13 cellular contexts compared by ENCODE assay signal in genomic region chr7:133778472-133778871, GRCh38.
A peak's percentile ranks its signal among the peaks of the same experiment; 100 is the strongest.
DNase-seq lines count a peak whose midpoint lies in the region; ATAC-seq and TF ChIP-seq lines count a peak whose summit lies in the region.
"Had no signal": no experiment of that assay in that cellular context is flagged by ENCODE, and none has a peak within 500 bp of the region (broad histone marks: within the 10 kb centered on the region; RNA-seq: fewer than 3 reads in every experiment).

No MANE protein-coding gene starts in this region.

- no peaks in the 10 kb centered on the region for H3K36me3 ChIP-seq in lower lobe of right lung

- BruUV-seq in Calu3 (replicated peaks; lab: Mats Ljungman, UMichigan), result no TSS peak

- H3K4me1 Mint-ChIP-seq in Calu3 (ENCODE audit: low read depth, unreplicated experiment), result no peaks in the 10 kb centered on the region

- H3K36me3 Mint-ChIP-seq in Calu3 (ENCODE audit: insufficient read depth, unreplicated experiment), result no peaks in the 10 kb centered on the region

- DNase-seq in Calu3 (no peak), NCI-H446 (lab: John Stamatoyannopoulos, UW) (no peak), lower lobe of right lung (no peak), Ammon's horn (ENCODE audit: low spot score) (no peak)
- DNase-seq: endodermal cell, glutamatergic neuron, RPMI8226 had no signal

- no peaks in the 10 kb centered on the region for H3K4me1 ChIP-seq in lower lobe of right lung

- H3K4me3 ChIP-seq in lower lobe of right lung, result no peak overlapping the region

- H3K27ac ChIP-seq in lower lobe of right lung, result no peak overlapping the region

- H3K27me3 Mint-ChIP-seq in Calu3 (ENCODE audit: unreplicated experiment), result no peaks in the 10 kb centered on the region
- H3K27me3 Mint-ChIP-seq: natural killer cell treated with Interleukin-12 subunit alpha and Interleukin-12 subunit beta and Interleukin-15 and Interleukin-18, amount 100 ng/mL, for 72 hours had no signal

- intact Hi-C loops in Calu3 (cut with micrococcal nuclease; ENCODE audit: unreplicated experiment), result no loop called here
- intact Hi-C loops in lower lobe of right lung (cut with DNase I), result no loop called here

- no peak overlapping the region for H3K27ac Mint-ChIP-seq in Calu3 (ENCODE audit: unreplicated experiment)
- H3K27ac Mint-ChIP-seq: endodermal cell; natural killer cell treated with Interleukin-12 subunit alpha and Interleukin-12 subunit beta and Interleukin-15 and Interleukin-18, amount 100 ng/mL, for 72 hours had no signal

- H3K9me3 ChIP-seq in lower lobe of right lung, result no peaks in the 10 kb centered on the region

- CTCF ChIA-PET in Calu3 (lab: Charles Lee), result no interaction called here

- TF ChIP-seq CTCF in Calu3 (IDR thresholded peaks at IDR 0.05; ENCODE audit: unreplicated experiment) (no peak), lower lobe of right lung (IDR thresholded peaks at IDR 0.05) (no peak)

- ATAC-seq in GM18505 (IDR thresholded peaks at IDR 0.05; ENCODE audit: unreplicated experiment) (peak; percentile 94), GM19397 (IDR thresholded peaks at IDR 0.05; ENCODE audit: unreplicated experiment) (peak; percentile 82), HG02678 (IDR thresholded peaks at IDR 0.05; ENCODE audit: unreplicated experiment) (peak; percentile 90), HG03442 (IDR thresholded peaks at IDR 0.05; ENCODE audit: unreplicated experiment) (peak; percentile 88), lower lobe of right lung (no peak)
- ATAC-seq: left lobe of liver; natural killer cell treated with Interleukin-12 subunit alpha and Interleukin-12 subunit beta and Interleukin-15 and Interleukin-18, amount 100 ng/mL, for 72 hours had no signal

- no peak for TF ChIP-seq POLR2A in GM18505 (IDR thresholded peaks at IDR 0.05; ENCODE audit: borderline replicate concordance, extremely low read depth, insufficient read depth, insufficient read length)

- no peak overlapping the region for H3K4me3 Mint-ChIP-seq in Calu3 (ENCODE audit: low read depth, unreplicated experiment)
- H3K4me3 Mint-ChIP-seq: endodermal cell; natural killer cell treated with Interleukin-12 subunit alpha and Interleukin-12 subunit beta and Interleukin-15 and Interleukin-18, amount 100 ng/mL, for 72 hours had no signal

- H3K9me3 Mint-ChIP-seq in Calu3 (ENCODE audit: low read depth, unreplicated experiment), result no peaks in the 10 kb centered on the region

- no peaks in the 10 kb centered on the region for H3K27me3 ChIP-seq in lower lobe of right lung (ENCODE audit: low read depth)

Comparison
In these comparisons a context has a peak if more than half of its experiments do, and no peak if none do; other contexts are left out.
1. ATAC-seq: peak in GM18505 (single experiment), GM19397 (single experiment), HG02678 (single experiment) and HG03442 (single experiment); none in lower lobe of right lung (0 of 2).